ENCODE assay signal across 13 cellular contexts in genomic region chr7:72974781-72975180, GRCh38. TPM values are rescaled to one million over a fixed set of nuclear protein-coding genes. Genes with fewer than 3 reads are reported as not detected.
DNase-seq lines count a peak whose midpoint lies in the region; ATAC-seq, FAIRE-seq and TF ChIP-seq lines count a peak whose summit lies in the region.
"Not testable (repeated sequence)": the region's sequence is repeated elsewhere in the genome, so short reads cannot be mapped to it uniquely, and the experiment has no call there.
"Had no signal": no experiment of that assay in that cellular context is flagged by ENCODE, and none has a peak within 500 bp of the region (broad histone marks: within the 10 kb centered on the region; RNA-seq: fewer than 3 reads in every experiment).

No MANE protein-coding gene starts in this region.

- H3K4me1 ChIP-seq in GM23338 (ENCODE audit: insufficient read depth); Panc1 (ENCODE audit: control insufficient read depth, insufficient read depth, low read length); K562 (replicated peaks in 1 of 2; ENCODE audit: control insufficient read depth in 2 of 2, insufficient read depth in 2 of 2, low read length in 2 of 2); mucosa of descending colon (ENCODE audit: low read depth); sigmoid colon: not testable (repeated sequence)

- POLR2A ChIA-PET in Panc1 (lab: Charles Lee); K562 (lab: Yijun Ruan, JAX): not testable (repeated sequence)

- not testable (repeated sequence) for H3K27me3 Mint-ChIP-seq in GM23338 (ENCODE audit: insufficient read depth, low read depth, poor library complexity)

- not testable (repeated sequence) for H3K4me3 ChIP-seq in GM23338; Panc1 (ENCODE audit: low read depth in 2 of 2, low read length in 2 of 2); K562; mucosa of descending colon; sigmoid colon

- not testable (repeated sequence) for H3K9me1 ChIP-seq in K562 (ENCODE audit: control insufficient read depth, insufficient read depth, low read length)

- not testable (repeated sequence) for H3K27ac ChIP-seq in GM23338 (ENCODE audit: low read depth); Panc1 (ENCODE audit: low read length); K562 (ENCODE audit: extremely low read depth, low read depth, low read length); sigmoid colon

- not testable (repeated sequence) for H2AFZ ChIP-seq in GM23338; K562 (ENCODE audit: low read depth, low read length)

- not testable (repeated sequence) for H3K9me2 ChIP-seq in GM23338 (ENCODE audit: insufficient read depth)

- TF ChIP-seq RAD21 in K562 (CRISPR knock-in tag; conservative IDR thresholded peaks at IDR 0.05 in 1 of 2, IDR thresholded peaks at IDR 0.05 in 1 of 2) = not testable (repeated sequence)

- H3F3A ChIP-seq in GM23338 (replicated peaks; ENCODE audit: low read depth) = not testable (repeated sequence)

- H3K36me3 Mint-ChIP-seq in GM23338 (ENCODE audit: low read depth) = not testable (repeated sequence)

- 66% methylated on average over 3 of the region's 7 CpGs for WGBS in K562 (ENCODE audit: insufficient coverage, low coverage, missing lambda C conversion rate)
- WGBS in sigmoid colon, 2 donors = 85 to 91% methylated on average over 4 of the region's 7 CpGs

- H3K27ac Mint-ChIP-seq in GM23338 = not testable (repeated sequence)

- ATAC-seq in GM23338 = peak; percentile 16; the same call in 2 of the 3 replicates
- ATAC-seq in Panc1 = peak; percentile 27; the same call in 1 of the 2 replicates
- peak; percentile 18 for ATAC-seq in K562
- ATAC-seq in left lobe of liver = peak; percentile 52
- peak; percentile 48 for ATAC-seq in mucosa of descending colon

- not testable (repeated sequence) for H3K4me3 Mint-ChIP-seq in GM23338

- H3K9me3 ChIP-seq in Panc1 (ENCODE audit: control insufficient read depth, insufficient read depth, low read depth, low read length); K562 (replicated peaks; ENCODE audit: control insufficient read depth, insufficient read depth, low read depth, low read length); mucosa of descending colon; sigmoid colon: not testable (repeated sequence)

- not testable (repeated sequence) for H3K27me3 ChIP-seq in GM23338 (ENCODE audit: insufficient read depth); Panc1 (ENCODE audit: control insufficient read depth, insufficient read depth, low read length); K562 (ENCODE audit: control insufficient read depth in 2 of 2, insufficient read depth in 2 of 2, low read length in 2 of 2); sigmoid colon

- not testable (repeated sequence) for DNase-seq in GM23338 (ENCODE audit: low spot score); Panc1 (ENCODE audit: low read depth, low spot score); K562 (ENCODE audit: extremely low read depth in 1 of 4, low spot score in 3 of 4); mucosa of descending colon
- DNase-seq in left lobe of liver (ENCODE audit: low spot score) (peak; percentile 35), sigmoid colon (peak; percentile 41), ureter (ENCODE audit: low spot score) (peak; percentile 2)

- H3K79me2 ChIP-seq in GM23338 (replicated peaks; ENCODE audit: insufficient read depth); K562 (ENCODE audit: control insufficient read depth, insufficient read depth, low read length): not testable (repeated sequence)

- in situ Hi-C loops in Panc1 (cut with HindIII; ENCODE audit: low pct_unique_long_range_greater_than_20kb, low sequenced_read_pairs); K562 (cut with MboI): not testable (repeated sequence)

- FAIRE-seq in K562 (lab: Jason Lieb, UNC) = not testable (repeated sequence)

- intact Hi-C loops in Panc1 (cut with micrococcal nuclease; ENCODE audit: unreplicated experiment); K562 (cut with micrococcal nuclease); mucosa of descending colon (cut with DNase I, micrococcal nuclease); sigmoid colon (cut with DNase I): not testable (repeated sequence)

- H3K4me1 Mint-ChIP-seq in GM23338 = not testable (repeated sequence)

- H3K36me3 ChIP-seq in GM23338 (ENCODE audit: insufficient read depth); Panc1 (ENCODE audit: control insufficient read depth, insufficient read depth, low read length); K562 (ENCODE audit: control insufficient read depth, insufficient read depth, low read length); mucosa of descending colon (ENCODE audit: low read depth); sigmoid colon: not testable (repeated sequence)

- not testable (repeated sequence) for TF ChIP-seq EP300 in K562 (IDR thresholded peaks at IDR 0.05; ENCODE audit: low read length); sigmoid colon (IDR thresholded peaks at IDR 0.05)

- TF ChIP-seq POLR2A in K562 (conservative IDR thresholded peaks at IDR 0.05); sigmoid colon (IDR thresholded peaks at IDR 0.05): not testable (repeated sequence)

- TF ChIP-seq CTCF in GM23338 (conservative IDR thresholded peaks at IDR 0.05; ENCODE audit: low read depth in 2 of 2); Panc1 (IDR thresholded peaks at IDR 0.05); K562 (IDR thresholded peaks at IDR 0.05 in 2 of 3, conservative IDR thresholded peaks at IDR 0.05 in 1 of 3; ENCODE audit: insufficient read depth in 2 of 3, low read depth in 1 of 3, low read length in 3 of 3); mucosa of descending colon (IDR thresholded peaks at IDR 0.05); sigmoid colon (IDR thresholded peaks at IDR 0.05): not testable (repeated sequence)

- H3K4me2 ChIP-seq in GM23338; K562 (ENCODE audit: insufficient read depth, low read length): not testable (repeated sequence)

- not testable (repeated sequence) for BruUV-seq in Panc1 (replicated peaks; lab: Mats Ljungman, UMichigan); K562 (replicated peaks; lab: Mats Ljungman, UMichigan)

- not testable (repeated sequence) for H3K9me3 Mint-ChIP-seq in GM23338

- H4K20me1 ChIP-seq in GM23338 (replicated peaks; ENCODE audit: insufficient read depth); K562 (replicated peaks; ENCODE audit: control insufficient read depth, insufficient read depth, low read length): not testable (repeated sequence)

- H3K9ac ChIP-seq in K562 (ENCODE audit: insufficient read depth in 1 of 2, low read depth in 2 of 2, low read length in 2 of 2) = not testable (repeated sequence)

- CTCF ChIA-PET in Panc1 (lab: Charles Lee); K562 (lab: Yijun Ruan, JAX; ENCODE audit: low intra/inter-chr PET ratio): not testable (repeated sequence)

RNA-seq across cellular contexts. Expression of gene TRIM74, which starts 5.5 kb away (rescaled TPM):
- total RNA-seq in GM23338 (2014; rRNA removed; shearing (Covaris generic)) = not detected in 2 replicates
- polyA plus RNA-seq in GM23338 (2016; fragmentation: Nextera tagmentation; extraction: Ambion mirVana) (not detected in 2 replicates), K562 (2011; rRNA removed) (not detected in 2 replicates), K562 (2014; fragmentation: Illumina TruSeq; extraction: Trizol) (not detected in 2 replicates), K562 (2014; fragmentation: Nextera tagmentation; extraction: Ambion mirVana) (not detected), K562 (2014; rRNA removed) (not detected in 2 replicates), sigmoid colon (under 1 TPM in 1 of 3 donors, not detected in 2; 0.38 TPM)
- total RNA-seq in Panc1 (2021; ENCODE audit: unreplicated experiment) (0.46 TPM), K562 (2014; rRNA removed) (not detected in 2 replicates), K562 (2014; rRNA removed; fragmentation: Illumina TruSeq; extraction: Trizol) (not detected in 2 replicates), K562 (2015; rRNA removed; fragmentation: Illumina TruSeq; extraction: Trizol) (not detected in 2 replicates), K562 (2021) (not detected in 2 replicates), left lobe of liver (0.78 TPM), mucosa of descending colon (under 1 TPM; 0.43 to 0.95 (median 0.90) TPM), sigmoid colon (not detected), ureter (2.1 TPM)
- polyA plus RNA-seq in Panc1 (2012; ENCODE audit: insufficient read length) = 2.4 TPM
- total RNA-seq in K562 (2011; cell fraction: chromatin; rRNA removed; ENCODE audit: low replicate concordance) = not detected in 2 replicates
- total RNA-seq in K562 (2011; cell fraction: nucleolus; rRNA removed) = not detected in 2 replicates
- total RNA-seq in K562 (2011; cell fraction: nucleoplasm; rRNA removed) = not detected in 2 replicates
- not detected in 2 replicates for polyA plus RNA-seq in K562 (2011; cell fraction: cytosol; rRNA removed)
- polyA plus RNA-seq in K562 (2011; cell fraction: nucleus; rRNA removed) = 0.18 TPM in 1 of 2 replicates, not detected in the other
- polyA plus RNA-seq in K562 (2012) = 0.58 TPM in 1 of 2 replicates, not detected in the other
- polyA minus RNA-seq in K562 (2011; rRNA and poly(A)+ RNA removed) = not detected in 2 replicates
- not detected in 2 replicates for polyA minus RNA-seq in K562 (2011; cell fraction: cytosol; rRNA and poly(A)+ RNA removed)
- polyA minus RNA-seq in K562 (2011; cell fraction: nucleus; rRNA and poly(A)+ RNA removed) = not detected in 2 replicates
- total RNA-seq: A673, Daoy, G401 had no signal
- polyA plus RNA-seq: BJ had no signal

RNA-seq across cellular contexts. Expression of gene POM121, which starts 49.9 kb away (rescaled TPM):
- total RNA-seq in GM23338 (2014; rRNA removed; shearing (Covaris generic)) = 37.1 and 39.8 TPM in 2 replicates
- polyA plus RNA-seq in GM23338 (2016; fragmentation: Nextera tagmentation; extraction: Ambion mirVana) = 24.1 and 24.5 TPM in 2 replicates
- total RNA-seq in Panc1 (2021; ENCODE audit: unreplicated experiment) = 62.4 TPM
- polyA plus RNA-seq in Panc1 (2012; ENCODE audit: insufficient read length) = 53.1 TPM
- total RNA-seq in K562 (2011; cell fraction: chromatin; rRNA removed; ENCODE audit: low replicate concordance) = 70.8 and 99.4 TPM in 2 replicates
- 62.4 and 63.6 TPM in 2 replicates for total RNA-seq in K562 (2011; cell fraction: nucleolus; rRNA removed)
- total RNA-seq in K562 (2011; cell fraction: nucleoplasm; rRNA removed) = 76.9 and 115 TPM in 2 replicates
- total RNA-seq in K562 (2014; rRNA removed) = 10.8 and 17.5 TPM in 2 replicates
- total RNA-seq in K562 (2014; rRNA removed; fragmentation: Illumina TruSeq; extraction: Trizol) = 14.5 and 14.6 TPM in 2 replicates
- total RNA-seq in K562 (2015; rRNA removed; fragmentation: Illumina TruSeq; extraction: Trizol) = 12.5 and 16.0 TPM in 2 replicates
- 99.6 and 112 TPM in 2 replicates for total RNA-seq in K562 (2021)
- 8.7 and 10.2 TPM in 2 replicates for polyA plus RNA-seq in K562 (2011; rRNA removed)
- 10.1 and 14.9 TPM in 2 replicates for polyA plus RNA-seq in K562 (2011; cell fraction: cytosol; rRNA removed)
- polyA plus RNA-seq in K562 (2011; cell fraction: nucleus; rRNA removed) = 25.1 and 42.7 TPM in 2 replicates
- polyA plus RNA-seq in K562 (2012) = 63.1 and 66.9 TPM in 2 replicates
- polyA plus RNA-seq in K562 (2014; fragmentation: Illumina TruSeq; extraction: Trizol) = 87.0 and 95.4 TPM in 2 replicates
- 1 to 10 TPM; 3.6 to 3.8 TPM for polyA plus RNA-seq in K562 (2014; fragmentation: Nextera tagmentation; extraction: Ambion mirVana)
- 32.9 and 38.7 TPM in 2 replicates for polyA plus RNA-seq in K562 (2014; rRNA removed)
- polyA minus RNA-seq in K562 (2011; rRNA and poly(A)+ RNA removed) = 14.0 and 17.1 TPM in 2 replicates
- polyA minus RNA-seq in K562 (2011; cell fraction: cytosol; rRNA and poly(A)+ RNA removed) = 33.3 and 39.8 TPM in 2 replicates
- 13.3 and 15.6 TPM in 2 replicates for polyA minus RNA-seq in K562 (2011; cell fraction: nucleus; rRNA and poly(A)+ RNA removed)
- total RNA-seq in left lobe of liver = 16.8 TPM
- 10 to 100 TPM; 31.0 to 36.3 (median 31.6) TPM for total RNA-seq in mucosa of descending colon
- 10 to 100 TPM in 3 of 4 donors, 1 to 10 TPM in 1; 8.2 to 16.6 (median 12.0) TPM for total RNA-seq in sigmoid colon
- 10 to 100 TPM in 1 of 3 donors, 1 to 10 TPM in 2; 7.2 to 24.8 (median 8.8) TPM for polyA plus RNA-seq in sigmoid colon
- 44.0 TPM for total RNA-seq in ureter

RNA-seq across cellular contexts. Expression of gene SPDYE8, which starts 54.8 kb away (rescaled TPM):
- not detected in 2 replicates for total RNA-seq in GM23338 (2014; rRNA removed; shearing (Covaris generic))
- polyA plus RNA-seq in GM23338 (2016; fragmentation: Nextera tagmentation; extraction: Ambion mirVana) (0.14 and 0.34 TPM in 2 replicates), K562 (2011; rRNA removed) (not detected in 2 replicates), K562 (2014; fragmentation: Illumina TruSeq; extraction: Trizol) (not detected in 2 replicates), K562 (2014; fragmentation: Nextera tagmentation; extraction: Ambion mirVana) (under 1 TPM; 0.03 to 0.10 TPM), K562 (2014; rRNA removed) (not detected in 2 replicates), sigmoid colon (not detected)
- total RNA-seq in Panc1 (2021; ENCODE audit: unreplicated experiment) (not detected), K562 (2014; rRNA removed) (not detected in 2 replicates), K562 (2014; rRNA removed; fragmentation: Illumina TruSeq; extraction: Trizol) (not detected in 2 replicates), K562 (2015; rRNA removed; fragmentation: Illumina TruSeq; extraction: Trizol) (not detected in 2 replicates), K562 (2021) (not detected in 2 replicates), left lobe of liver (not detected), mucosa of descending colon (not detected), sigmoid colon (not detected), ureter (not detected)
- 0.10 TPM for polyA plus RNA-seq in Panc1 (2012; ENCODE audit: insufficient read length)
- total RNA-seq in K562 (2011; cell fraction: chromatin; rRNA removed; ENCODE audit: low replicate concordance) = not detected in 2 replicates
- total RNA-seq in K562 (2011; cell fraction: nucleolus; rRNA removed) = not detected in 2 replicates
- total RNA-seq in K562 (2011; cell fraction: nucleoplasm; rRNA removed) = not detected in 2 replicates
- polyA plus RNA-seq in K562 (2011; cell fraction: cytosol; rRNA removed) = not detected in 2 replicates
- polyA plus RNA-seq in K562 (2011; cell fraction: nucleus; rRNA removed) = not detected in 2 replicates
- 0.09 and 0.15 TPM in 2 replicates for polyA plus RNA-seq in K562 (2012)
- not detected in 2 replicates for polyA minus RNA-seq in K562 (2011; rRNA and poly(A)+ RNA removed)
- polyA minus RNA-seq in K562 (2011; cell fraction: cytosol; rRNA and poly(A)+ RNA removed) = not detected in 2 replicates
- polyA minus RNA-seq in K562 (2011; cell fraction: nucleus; rRNA and poly(A)+ RNA removed) = not detected in 2 replicates
- total RNA-seq: A673; Calu3; CD4-positive, alpha-beta memory T cell; Daoy; G401 had no signal
- polyA plus RNA-seq: BJ had no signal
